In the genomic region with DNA sequence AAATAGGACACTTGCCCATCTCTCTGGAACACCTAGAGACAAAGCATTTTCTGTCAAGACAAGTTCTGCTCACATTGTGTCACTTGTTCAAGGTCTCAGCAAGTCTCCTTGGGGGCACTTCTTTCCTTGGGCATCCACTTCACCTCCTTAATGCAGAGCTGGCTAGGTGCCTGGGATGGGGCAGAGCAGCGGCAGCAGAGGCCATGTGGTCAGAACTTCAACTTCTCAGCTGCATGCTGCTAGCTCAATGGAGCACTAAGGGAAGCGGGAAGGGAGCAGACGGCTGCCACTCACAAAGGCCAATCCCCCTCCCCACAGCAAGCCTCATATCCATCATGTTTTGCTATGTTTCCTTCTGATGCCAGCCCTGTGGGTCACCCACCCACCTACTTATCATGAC, we compare ENCODE assay signal across 20 cellular contexts. TPM values are rescaled to one million over a fixed set of nuclear protein-coding genes. Genes with fewer than 3 reads are reported as not detected.
DNase-seq lines count a peak whose midpoint lies in the region; ATAC-seq, FAIRE-seq and TF ChIP-seq lines count a peak whose summit lies in the region.
"Had no signal": no experiment of that assay in that cellular context is flagged by ENCODE, and none has a peak within 500 bp of the region (broad histone marks: within the 10 kb centered on the region; RNA-seq: fewer than 3 reads in every experiment).

No MANE protein-coding gene starts in this region.

- FAIRE-seq in GM12892 (lab: Jason Lieb, UNC) = no peak

- TF ChIP-seq CTCF in HFFc6 (IDR thresholded peaks at IDR 0.05) (no peak), osteoblast (IDR thresholded peaks at IDR 0.05; ENCODE audit: extremely low read depth, low read depth, low read length) (no peak)

- peaks cover 51% of the 10 kb centered on the region for H3K79me2 ChIP-seq in osteoblast (ENCODE audit: insufficient read depth, low read length)

- H3K27me3 Mint-ChIP-seq in CD4-positive, CD25-positive, alpha-beta regulatory T cell = no peaks in the 10 kb centered on the region
- no peaks in the 10 kb centered on the region for H3K27me3 Mint-ChIP-seq in HFFc6 (ENCODE audit: insufficient read depth)

- no peak overlapping the region for H3K27ac ChIP-seq in CD4-positive, CD25-positive, alpha-beta regulatory T cell (ENCODE audit: insufficient read depth, low read length, poor library complexity, severe bottlenecking)
- H3K27ac ChIP-seq in osteoblast (ENCODE audit: low read depth, low read length) = peak overlapping the region; percentile 83
- H3K27ac ChIP-seq: KMS-11, sigmoid colon had no signal

- no peak for DNase-seq in CD4-positive, CD25-positive, alpha-beta regulatory T cell
- DNase-seq in HFFc6 (no peak), dermis blood vessel endothelial cell (peak; percentile 29), osteoblast (ENCODE audit: insufficient read length, low spot score, missing footprints) (no peak), GM12892 (ENCODE audit: insufficient read length) (no peak), DMS79 treated with DMSO at 0.1 percent for 48 hours (lab: John Stamatoyannopoulos, UW) (no peak), superior temporal gyrus (ENCODE audit: extremely low spot score) (no peak)
- DNase-seq: activated CD4-positive, CD25-positive, alpha-beta regulatory T cell; activated gamma-delta T cell; BE2C; foreskin melanocyte; mucosa of descending colon; NCI-H1092 treated with DMSO at 0.1 percent for 48 hours; NCI-H2081; NCI-H526; occipital lobe; sigmoid colon; stomach had no signal

- H3K27me3 ChIP-seq in CD4-positive, CD25-positive, alpha-beta regulatory T cell (ENCODE audit: control insufficient read depth, insufficient read depth, low read length) = no peaks in the 10 kb centered on the region
- H3K27me3 ChIP-seq in osteoblast (ENCODE audit: insufficient read depth, low read length) = no peaks in the 10 kb centered on the region
- H3K27me3 ChIP-seq: BE2C, sigmoid colon, stomach had no signal

- peaks cover 40% of the 10 kb centered on the region for H3K36me3 Mint-ChIP-seq in CD4-positive, CD25-positive, alpha-beta regulatory T cell
- H3K36me3 Mint-ChIP-seq in HFFc6 (ENCODE audit: low read depth) = peaks cover 44% of the 10 kb centered on the region

- no peaks in the 10 kb centered on the region for H3K9me3 ChIP-seq in CD4-positive, CD25-positive, alpha-beta regulatory T cell (ENCODE audit: control insufficient read depth in 2 of 2, low read length in 2 of 2)
- H3K9me3 ChIP-seq in osteoblast (ENCODE audit: low read depth, low read length) = no peaks in the 10 kb centered on the region
- H3K9me3 ChIP-seq: BE2C, mucosa of descending colon, sigmoid colon, stomach had no signal

- H3K9me3 Mint-ChIP-seq in CD4-positive, CD25-positive, alpha-beta regulatory T cell = peaks cover 0 to 2% (median 0%) of the 10 kb centered on the region in 7 donors
- no peaks in the 10 kb centered on the region for H3K9me3 Mint-ChIP-seq in HFFc6

- H3K4me3 ChIP-seq in CD4-positive, CD25-positive, alpha-beta regulatory T cell (ENCODE audit: low read depth, low read length) = no peak overlapping the region
- H3K4me3 ChIP-seq in osteoblast (ENCODE audit: insufficient read depth, low read length) = no peak overlapping the region
- H3K4me3 ChIP-seq: mucosa of descending colon, sigmoid colon, stomach had no signal

- no peak for ATAC-seq in CD4-positive, CD25-positive, alpha-beta regulatory T cell (ENCODE audit: low read depth in 2 of 2)
- ATAC-seq: mucosa of descending colon, Right ventricle myocardium inferior had no signal

- peaks cover 33 to 60% (median 46%) of the 10 kb centered on the region in 4 donors for H3K4me1 Mint-ChIP-seq in CD4-positive, CD25-positive, alpha-beta regulatory T cell
- H3K4me1 Mint-ChIP-seq in HFFc6 (ENCODE audit: low read depth) = peaks cover 84% of the 10 kb centered on the region

- H3K4me2 ChIP-seq in osteoblast (ENCODE audit: insufficient read depth, low read length) = peak overlapping the region; percentile 12
- H3K4me2 ChIP-seq: KMS-11 had no signal

- peaks cover 16% of the 10 kb centered on the region for H3K36me3 ChIP-seq in CD4-positive, CD25-positive, alpha-beta regulatory T cell (ENCODE audit: control insufficient read depth, insufficient read depth, low read length)
- peaks cover 34% of the 10 kb centered on the region for H3K36me3 ChIP-seq in osteoblast (ENCODE audit: insufficient read depth, low read length)
- H3K36me3 ChIP-seq: BE2C had no signal

- H3K4me3 Mint-ChIP-seq in CD4-positive, CD25-positive, alpha-beta regulatory T cell = no peak overlapping the region
- H3K4me3 Mint-ChIP-seq in HFFc6 = peak overlapping the region; percentile 36; the same call in 1 of the 2 replicates

- H2AFZ ChIP-seq in osteoblast (ENCODE audit: low read length) = no peak overlapping the region

- no peak for TF ChIP-seq POLR2A in GM12892 (IDR thresholded peaks at IDR 0.05; ENCODE audit: low read depth, low read length)

- peaks cover 35% of the 10 kb centered on the region for H3K4me1 ChIP-seq in CD4-positive, CD25-positive, alpha-beta regulatory T cell (ENCODE audit: control insufficient read depth, insufficient read depth, low read length, poor library complexity, severe bottlenecking)
- H3K4me1 ChIP-seq in osteoblast (ENCODE audit: insufficient read depth, low read length) = peaks cover 58% of the 10 kb centered on the region
- H3K4me1 ChIP-seq: BE2C had no signal

- no peaks in the 10 kb centered on the region for H4K20me1 ChIP-seq in osteoblast (ENCODE audit: insufficient read depth, low read length)

- peak overlapping the region in 2 of 3 donors; percentile 50 to 65 for H3K27ac Mint-ChIP-seq in CD4-positive, CD25-positive, alpha-beta regulatory T cell
- peak overlapping the region; percentile 79 for H3K27ac Mint-ChIP-seq in HFFc6

RNA-seq across cellular contexts. Expression of a gene that starts 31.5 kb away (rescaled TPM):
- total RNA-seq in CD4-positive, CD25-positive, alpha-beta regulatory T cell = 104 TPM
- polyA plus RNA-seq in CD4-positive, CD25-positive, alpha-beta regulatory T cell = 10 to 100 TPM; 18.1 to 21.5 (median 19.9) TPM
- 10 to 100 TPM; 10.3 to 19.9 (median 12.6) TPM for total RNA-seq in HFFc6 (2021; fragmentation: NEBNext Ultra II Directional; extraction: Animal tissue kit (Norgen Biotek cat#: 25700))
- total RNA-seq in dermis blood vessel endothelial cell = 158 and 173 TPM in 2 replicates
- total RNA-seq in osteoblast = 23.0 and 32.9 TPM in 2 replicates
- 21.0 TPM for polyA plus RNA-seq in GM12892 (2012; ENCODE audit: missing spikeins)
